Comparison of ENCODE assay signal across 26 cellular contexts in genomic region chr12:116106870-116107269, GRCh38.
"Had no signal": no experiment of that assay in that cellular context is flagged by ENCODE, and none has a peak within 500 bp of the region (broad histone marks: within the 10 kb centered on the region; RNA-seq: fewer than 3 reads in every experiment).

No MANE protein-coding gene starts in this region.

- H3K9me3 ChIP-seq: testis, vagina had no signal

- H3K9me3 Mint-ChIP-seq: activated T-cell treated with anti-CD3 and anti-CD28 coated beads, Interleukin-2, amount 50 U/mL, for 4 hours; activated T-helper 2 cell treated with anti-CD3 and anti-CD28 coated beads, Interferon-gamma antibody, Interleukin-2, Interleukin-4, amounts not matched to agents 10 μg/mL and 5 μg/mL and 100 μg/mL, durations not matched to agents 14 hours and 24 hours and 36 hours; immature natural killer cell; natural killer cell had no signal

- H3K4me3 ChIP-seq: coronary artery, hepatocyte, testis, vagina had no signal

- H3K27ac Mint-ChIP-seq: activated naive CD8-positive, alpha-beta T cell treated with anti-CD3 and anti-CD28 coated beads, Interleukin-2, amount 10 ng/mL, durations not matched to agents 7 days and 5 days; activated T-helper 2 cell treated with anti-CD3 and anti-CD28 coated beads, Interferon-gamma antibody, Interleukin-2, Interleukin-4, amounts not matched to agents 10 μg/mL and 5 μg/mL and 100 μg/mL, durations not matched to agents 14 hours and 24 hours and 36 hours; natural killer cell had no signal

- H3K27me3 Mint-ChIP-seq: activated naive CD8-positive, alpha-beta T cell treated with anti-CD3 and anti-CD28 coated beads, Interleukin-2, amount 10 ng/mL, durations not matched to agents 7 days and 5 days; progenitor cell of endocrine pancreas had no signal

- H3K27me3 ChIP-seq: foreskin keratinocyte, hepatocyte, testis, vagina had no signal

- DNase-seq: activated CD4-positive, alpha-beta T cell treated with anti-CD3 and anti-CD28 coated beads for 4 hours; activated CD4-positive, alpha-beta T cell treated with anti-CD3 and anti-CD28 coated beads, Interleukin-2, amount 50 U/mL, for 48 hours; activated CD4-positive, CD25-positive, alpha-beta regulatory T cell; activated CD8-positive, alpha-beta memory T cell treated with anti-CD3 and anti-CD28 coated beads, Interleukin-2, amount 50 U/mL, for 48 hours; activated naive CD4-positive, alpha-beta T cell; activated naive CD8-positive, alpha-beta T cell treated with anti-CD3 and anti-CD28 coated beads, Interleukin-2, amount 10 ng/mL, durations not matched to agents 7 days and 5 days; activated T-cell treated with anti-CD3 and anti-CD28 coated beads, Interleukin-2, amount 50 U/mL, for 4 hours; amygdala; cerebellar nuclear complex; erythroblast; foreskin keratinocyte; immature natural killer cell; midbrain; natural killer cell; retina; stimulated activated CD4-positive, alpha-beta T cell treated with anti-CD3 and anti-CD28 coated beads, Interleukin-2, amount 100 ng/mL, for 48 hours; stimulated activated CD8-positive, alpha-beta memory T cell treated with anti-CD3 and anti-CD28 coated beads, Interleukin-4, amount 100 ng/mL, for 48 hours; stimulated activated naive CD4-positive, alpha-beta T cell; testis; trophoblast cell had no signal

- H3K4me1 ChIP-seq: foreskin keratinocyte had no signal

- H3K4me3 Mint-ChIP-seq: activated naive CD8-positive, alpha-beta T cell treated with anti-CD3 and anti-CD28 coated beads, Interleukin-2, amount 10 ng/mL, durations not matched to agents 7 days and 5 days; activated T-cell treated with anti-CD3 and anti-CD28 coated beads, Interleukin-2, amount 50 U/mL, for 4 hours; immature natural killer cell; natural killer cell had no signal

- ATAC-seq: activated T-cell treated with anti-CD3 and anti-CD28 coated beads, Interleukin-2, amount 50 U/mL, for 4 hours; foreskin keratinocyte; left lobe of liver; natural killer cell had no signal

- H3K27ac ChIP-seq: coronary artery, foreskin keratinocyte, hepatocyte, testis, vagina had no signal
